In genomic region chr12:32402170-32402569, GRCh38 we compare ENCODE assay signal across 1 cellular context.
TF ChIP-seq lines count a peak whose summit lies in the region.

No MANE protein-coding gene starts in this region.

TF ChIP-seq in H1, 55 proteins besides CTCF, POLR2A, EP300 and RAD21:
- TF ChIP-seq HDAC2 (IDR thresholded peaks at IDR 0.05; ENCODE audit: borderline replicate concordance in 1 of 2, low read depth in 2 of 2, low read length in 2 of 2) (0 out of 4 replicates have a peak, but pooled peaks of 1 of the 2 experiments have one; percentile 69), KDM1A (IDR thresholded peaks at IDR 0.05; ENCODE audit: borderline replicate concordance, low read length) (peak; percentile 75), HDAC6 (IDR thresholded peaks at IDR 0.05; ENCODE audit: low read depth, low read length) (no peak)
TF ChIP-seq in H1: peak in this region for 2.
